In genomic region chr4:8891646-8892555, GRCh38 we compare ENCODE assay signal across 1 cellular context.
A peak's percentile ranks its signal among the peaks of the same experiment; 100 is the strongest.
TF ChIP-seq lines count a peak whose summit lies in the region.

No MANE protein-coding gene starts in this region.

TF ChIP-seq in neural cell, 6 proteins besides CTCF, POLR2A, EP300 and RAD21:
- TF ChIP-seq EZH2 (IDR thresholded peaks at IDR 0.05; ENCODE audit: borderline replicate concordance, insufficient read depth, low read length, poor library complexity, severe bottlenecking): peak; percentile 62
- TF ChIP-seq MXI1 (conservative IDR thresholded peaks at IDR 0.05; ENCODE audit: poor library complexity, severe bottlenecking): no peak
- no peak for TF ChIP-seq REST (IDR thresholded peaks at IDR 0.05; ENCODE audit: borderline replicate concordance)
